In the genomic region with DNA sequence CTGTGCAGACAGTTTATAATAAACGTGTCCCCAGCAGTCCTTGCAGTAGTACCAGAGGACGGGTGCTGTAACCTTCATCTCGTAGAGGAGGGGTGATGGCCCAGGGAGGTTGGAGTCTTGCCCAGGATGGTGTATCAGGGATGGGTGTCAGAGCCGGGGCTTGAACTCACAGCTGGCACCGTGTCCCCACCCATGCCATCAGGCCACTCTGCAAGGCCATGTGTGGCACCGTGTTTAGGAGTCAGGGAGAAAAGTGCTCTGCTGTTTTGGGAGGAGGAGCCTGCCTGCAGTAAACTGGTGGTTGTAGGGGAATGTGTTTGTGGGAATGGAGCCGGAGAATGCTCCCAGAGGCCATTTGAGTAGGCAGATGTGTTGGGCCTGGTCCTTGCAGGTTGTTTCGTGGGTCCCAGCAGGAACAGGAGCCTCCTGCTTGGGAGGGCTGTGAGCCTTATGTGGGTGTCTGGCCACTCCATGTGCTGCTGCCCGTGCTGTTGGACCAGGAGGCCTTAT, we compare ENCODE assay signal across 13 cellular contexts. TPM values are rescaled to one million over a fixed set of nuclear protein-coding genes. Genes with fewer than 3 reads are reported as not detected.
DNase-seq lines count a peak whose midpoint lies in the region; ATAC-seq and TF ChIP-seq lines count a peak whose summit lies in the region.
"Had no signal": no experiment of that assay in that cellular context is flagged by ENCODE, and none has a peak within 500 bp of the region (broad histone marks: within the 10 kb centered on the region; RNA-seq: fewer than 3 reads in every experiment).

No MANE protein-coding gene starts in this region.

- H3K4me3 Mint-ChIP-seq in chondrocyte (ENCODE audit: unreplicated experiment) (peak overlapping the region; percentile 77), naive B cell (peak overlapping the region in 5 of 8 donors; percentile 3 to 71 (median 39))

- no peak for TF ChIP-seq CTCF in chondrocyte (IDR thresholded peaks at IDR 0.05)

- peaks cover 28% of the 10 kb centered on the region for H3K4me1 Mint-ChIP-seq in chondrocyte (ENCODE audit: low read depth)
- peaks cover 9 to 15% (median 9%) of the 10 kb centered on the region in 3 donors for H3K4me1 Mint-ChIP-seq in naive B cell

- H3K9me3 Mint-ChIP-seq in chondrocyte (ENCODE audit: low read depth) (no peaks in the 10 kb centered on the region), naive B cell (no peaks in the 10 kb centered on the region)

- H3K27ac Mint-ChIP-seq in chondrocyte (ENCODE audit: unreplicated experiment), result peak overlapping the region; percentile 71
- H3K27ac Mint-ChIP-seq in naive B cell, result no peak overlapping the region

- H3K36me3 Mint-ChIP-seq in chondrocyte (ENCODE audit: low read depth) (peaks cover 3% of the 10 kb centered on the region), naive B cell (peaks cover 0 to 10% of the 10 kb centered on the region in 2 donors)

- peaks cover 0 to 18% (median 0%) of the 10 kb centered on the region in 11 experiments; a peak in 4 of 22 replicates for H3K36me3 ChIP-seq in BLaER1 treated with 17β-estradiol and CSF1 and Interleukin-3, amounts not matched to agents 10 nM and 100 nM

- ATAC-seq in naive B cell (ENCODE audit: low read depth in 2 of 2), result no peak
- ATAC-seq in GM21529 (IDR thresholded peaks at IDR 0.05; ENCODE audit: unreplicated experiment), result no peak
- no peak for ATAC-seq in HG02970 (IDR thresholded peaks at IDR 0.05; ENCODE audit: low FRiP score, unreplicated experiment)

- H3K27ac ChIP-seq in BLaER1 treated with 17β-estradiol and CSF1 and Interleukin-3, amounts not matched to agents 10 nM and 100 nM, result no peak overlapping the region; a peak in 2 of 22 replicates

- H4K20me1 ChIP-seq in BLaER1 treated with 17β-estradiol and CSF1 and Interleukin-3, amounts not matched to agents 10 nM and 100 nM, result peaks cover 0 to 30% (median 0%) of the 10 kb centered on the region in 11 experiments; a peak in 6 of 22 replicates

- peaks cover 0 to 6% (median 0%) of the 10 kb centered on the region in 11 experiments; a peak in 9 of 22 replicates for H3K9me3 ChIP-seq in BLaER1 treated with 17β-estradiol and CSF1 and Interleukin-3, amounts not matched to agents 10 nM and 100 nM (replicated peaks in 1 of 11)

- peak overlapping the region in 5 of 11 experiments; percentile 64 to 83 (median 79); a peak in 7 of 22 replicates for H3K9ac ChIP-seq in BLaER1 treated with 17β-estradiol and CSF1 and Interleukin-3, amounts not matched to agents 10 nM and 100 nM

- peaks cover 21 to 73% (median 52%) of the 10 kb centered on the region in 10 experiments for H3K4me1 ChIP-seq in BLaER1 treated with 17β-estradiol and CSF1 and Interleukin-3, amounts not matched to agents 10 nM and 100 nM

- peak overlapping the region; percentile 95 to 99 (median 97); a peak in 20 of 22 replicates for H3K4me2 ChIP-seq in BLaER1 treated with 17β-estradiol and CSF1 and Interleukin-3, amounts not matched to agents 10 nM and 100 nM

- H3K4me3 ChIP-seq in BLaER1 treated with 17β-estradiol and CSF1 and Interleukin-3, amounts not matched to agents 10 nM and 100 nM, result peak overlapping the region in 8 of 10 experiments; percentile 63 to 76 (median 68); a peak in 12 of 20 replicates

- peaks cover 0 to 53% (median 49%) of the 10 kb centered on the region in 11 experiments; a peak in 20 of 22 replicates for H3K27me3 ChIP-seq in BLaER1 treated with 17β-estradiol and CSF1 and Interleukin-3, amounts not matched to agents 10 nM and 100 nM

- peak; percentile 42 for DNase-seq in LoVo (ENCODE audit: low spot score)
- no peak for DNase-seq in chondrocyte (ENCODE audit: low spot score)
- DNase-seq in naive B cell, result no peak
- DNase-seq in NCI-H2196 (lab: John Stamatoyannopoulos, UW; ENCODE audit: unreplicated experiment), result no peak
- DNase-seq in superior temporal gyrus (ENCODE audit: extremely low spot score), result no peak
- DNase-seq: activated CD4-positive, alpha-beta T cell treated with anti-CD3 and anti-CD28 coated beads, Interleukin-2, amount 50 U/mL, for 48 hours; GDM1; NCI-H1105 treated with DMSO at 0.1 percent for 48 hours; RPMI8226; stimulated activated CD4-positive, alpha-beta T cell treated with anti-CD3 and anti-CD28 coated beads, Interleukin-15, amount 100 ng/mL, for 24 hours had no signal

- no peaks in the 10 kb centered on the region for H3K27me3 Mint-ChIP-seq in chondrocyte (ENCODE audit: low read depth)
- peaks cover 32 to 42% (median 33%) of the 10 kb centered on the region in 3 donors for H3K27me3 Mint-ChIP-seq in naive B cell

RNA-seq across cellular contexts. Expression of gene ADORA2B, which starts 1.7 kb away (rescaled TPM):
- 4.6 to 9.7 TPM (median 9.6 TPM) in 3 replicates for total RNA-seq in chondrocyte
- 1 to 10 TPM in 3 of 6 donors, under 1 TPM in 3; 0.20 to 1.6 (median 0.99) TPM for polyA plus RNA-seq in naive B cell (ENCODE audit: low read depth in 6 of 6)

RNA-seq across cellular contexts. Expression of gene ZSWIM7, which starts 52.8 kb away (rescaled TPM):
- 16.7 to 18.7 TPM (median 18.2 TPM) in 3 replicates for total RNA-seq in chondrocyte
- 100 to 1,000 TPM in 1 of 6 donors, 10 to 100 TPM in 5; 55.7 to 111 (median 82.1) TPM for polyA plus RNA-seq in naive B cell (ENCODE audit: low read depth in 6 of 6)

RNA-seq across cellular contexts. Expression of gene TTC19, which starts 53.0 kb away (rescaled TPM):
- 22.9 to 28.3 TPM (median 23.7 TPM) in 3 replicates for total RNA-seq in chondrocyte
- 10 to 100 TPM; 35.1 to 49.5 (median 37.4) TPM for polyA plus RNA-seq in naive B cell (ENCODE audit: low read depth in 6 of 6)
